Comparison of ENCODE assay signal across 8 cellular contexts in the genomic region with DNA sequence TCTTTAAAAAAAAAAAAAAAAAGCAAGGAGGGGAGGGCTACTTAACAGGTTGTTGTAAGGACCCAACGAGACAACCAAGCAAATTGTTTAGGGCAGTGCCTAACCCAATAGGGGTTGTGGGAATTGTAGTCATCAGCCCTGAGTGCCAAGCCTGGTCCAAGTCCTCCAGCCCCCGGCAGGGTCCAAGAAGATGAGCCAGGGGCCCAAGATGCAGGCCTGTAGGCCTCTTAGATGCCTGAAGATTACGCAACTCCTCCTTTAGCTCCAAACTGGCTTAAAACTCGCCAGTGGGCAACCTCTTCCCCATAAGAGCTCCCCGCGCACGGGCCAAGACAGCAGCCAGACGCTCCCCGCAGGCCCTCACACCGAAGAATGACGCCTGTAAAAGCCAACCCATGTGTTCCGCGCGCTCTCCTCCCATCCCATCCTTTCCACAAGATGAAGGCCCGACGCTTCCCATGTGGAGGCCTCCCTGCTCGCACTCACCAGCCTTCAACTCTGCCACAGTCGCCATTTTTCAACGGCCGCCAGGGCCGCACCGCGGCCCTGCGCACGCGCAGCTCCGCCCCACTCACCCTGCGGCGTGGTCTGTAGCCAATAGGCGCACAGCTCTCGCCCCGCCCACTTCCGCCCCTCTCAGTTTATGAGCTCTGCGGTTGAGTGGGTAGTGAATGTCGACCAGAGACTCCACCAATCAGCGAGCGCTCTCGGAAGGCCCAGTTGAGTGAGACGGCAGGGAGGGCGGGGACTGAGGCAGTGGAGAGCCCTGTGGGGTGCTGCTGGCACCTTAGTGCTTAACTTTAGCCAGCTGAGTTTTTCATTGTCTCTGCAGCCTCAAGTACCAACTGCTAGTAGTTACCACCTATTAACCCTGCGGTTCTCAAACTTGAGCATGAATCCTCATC. TPM values are rescaled to one million over a fixed set of nuclear protein-coding genes. Genes with fewer than 3 reads are reported as not detected.
DNase-seq lines count a peak whose midpoint lies in the region; ATAC-seq and TF ChIP-seq lines count a peak whose summit lies in the region.

A gene with protein sequence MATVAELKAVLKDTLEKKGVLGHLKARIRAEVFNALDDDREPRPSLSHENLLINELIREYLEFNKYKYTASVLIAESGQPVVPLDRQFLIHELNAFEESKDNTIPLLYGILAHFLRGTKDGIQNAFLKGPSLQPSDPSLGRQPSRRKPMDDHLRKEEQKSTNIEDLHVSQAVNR (minus strand): TSS at position 532 of the 905 bp plus-strand sequence. CDS start 18 bp downstream, at position 514.

- H3K36me3 ChIP-seq in right lobe of liver, result peaks cover 0 to 4% (median 0%) of the 10 kb centered on the region in 4 donors

- peaks cover 0 to 13% (median 8%) of the 10 kb centered on the region in 4 donors for H3K4me1 ChIP-seq in right lobe of liver

- WGBS in right lobe of liver (ENCODE audit: insufficient coverage, low coverage, low lambda C conversion rate, missing lambda C conversion rate), result 2% methylated on average over 10 of the region's 41 CpGs

- peak; percentile 100 for DNase-seq in CD1c-positive myeloid dendritic cell (ENCODE audit: extremely low spot score)
- peak; percentile 98 for DNase-seq in NCI-H774 (lab: John Stamatoyannopoulos, UW)
- DNase-seq in activated CD4-positive, alpha-beta T cell treated with anti-CD3 and anti-CD28 coated beads, Interleukin-2, amount 50 U/mL, for 4 hours, result peak; percentile 100
- peak; percentile 95 to 98 for DNase-seq in dermis microvascular lymphatic vessel endothelial cell (ENCODE audit: low read depth in 2 of 2)
- DNase-seq in right lobe of liver, result peak; percentile 99 to 100 (median 100)
- DNase-seq in stimulated activated CD4-positive, alpha-beta T cell treated with anti-CD3 and anti-CD28 coated beads, Interleukin-4, amount 100 ng/mL, for 4 hours, result peak; percentile 99 to 100

- TF ChIP-seq POLR2A in right lobe of liver (IDR thresholded peaks at IDR 0.05), result peak; percentile 79

- no peaks in the 10 kb centered on the region for H3K27me3 ChIP-seq in right lobe of liver

- TF ChIP-seq CTCF in right lobe of liver (IDR thresholded peaks at IDR 0.05), result peak in 1 of 4 donors; percentile 38

- peak within 1 kb of the TSS; percentile 69 to 79 (median 70) for H3K27ac ChIP-seq in right lobe of liver

- no peaks in the 10 kb centered on the region for H3K9me3 ChIP-seq in right lobe of liver

- H3K4me3 ChIP-seq in right lobe of liver, result peak within 1 kb of the TSS; percentile 96 to 100 (median 99)

- intact Hi-C loops in right lobe of liver (cut with DNase I), result no loop called here

- ATAC-seq in GM19395 (IDR thresholded peaks at IDR 0.05; ENCODE audit: unreplicated experiment), result peak; percentile 95
- peak; percentile 87 for ATAC-seq in HG03565 (IDR thresholded peaks at IDR 0.05; ENCODE audit: unreplicated experiment)
- ATAC-seq in right lobe of liver, result peak; percentile 100

RNA-seq across cellular contexts. Expression of the gene that starts here (rescaled TPM):
- total RNA-seq in dermis microvascular lymphatic vessel endothelial cell, result 18.0 and 18.7 TPM in 2 replicates
- 10 to 100 TPM; 13.3 to 28.3 (median 18.3) TPM for total RNA-seq in right lobe of liver

Comparison
In these comparisons a context has a peak if more than half of its experiments do, and no peak if none do; other contexts are left out.
1. Peak in every context shown above with its lines: DNase-seq, ATAC-seq, H3K4me3 ChIP-seq and H3K27ac ChIP-seq.